Comparison of ENCODE assay signal across 8 cellular contexts in the genomic region with DNA sequence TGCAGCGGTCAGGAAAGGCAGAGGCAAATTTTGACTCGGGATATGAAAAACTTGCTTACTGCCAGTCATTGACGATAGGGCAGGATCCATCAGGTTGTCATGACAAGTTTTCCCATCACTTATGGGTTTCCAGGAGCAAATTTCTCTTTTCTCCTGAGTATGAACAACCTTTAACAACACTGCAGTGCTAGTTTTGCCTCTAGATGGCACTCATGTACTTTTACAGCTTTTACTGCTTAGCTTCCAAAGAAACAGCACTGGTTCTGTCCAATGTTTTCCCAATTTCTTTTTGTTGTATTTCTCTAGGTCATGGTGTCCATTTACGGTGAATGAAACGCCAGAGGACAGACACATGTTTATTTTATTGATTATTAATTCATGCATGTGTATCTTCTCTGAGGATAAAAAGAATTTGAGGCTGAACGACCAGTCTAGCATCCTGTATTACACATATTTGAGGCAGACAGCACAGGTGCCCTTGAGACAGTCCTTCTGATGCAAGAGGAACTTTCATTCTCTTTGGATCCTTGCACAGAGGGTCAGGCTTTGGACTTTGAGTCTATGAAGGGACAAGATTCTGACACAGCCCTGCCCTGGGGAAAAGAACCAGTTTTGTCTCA.
DNase-seq lines count a peak whose midpoint lies in the region; ATAC-seq, FAIRE-seq and TF ChIP-seq lines count a peak whose summit lies in the region.

No MANE protein-coding gene starts in this region.

- no peak overlapping the region for H3K27ac Mint-ChIP-seq in activated naive CD4-positive, alpha-beta T cell treated with anti-CD3 and anti-CD28 coated beads, Interleukin-2, amount 50 U/mL, for 72 hours

- H3K9me3 ChIP-seq in prostate gland: no peaks in the 10 kb centered on the region
- no peaks in the 10 kb centered on the region for H3K9me3 ChIP-seq in MG63

- peak; percentile 90 for ATAC-seq in SK-N-SH treated with all-trans-retinoic acid at 6 μM for 48 hours
- ATAC-seq in activated naive CD4-positive, alpha-beta T cell treated with anti-CD3 and anti-CD28 coated beads, Interleukin-2, amount 50 U/mL, for 72 hours: no peak

- H3K27ac ChIP-seq in prostate gland: no peak overlapping the region

- H3K36me3 ChIP-seq in prostate gland (no peaks in the 10 kb centered on the region), MG63 (no peaks in the 10 kb centered on the region)

- peak; percentile 58 for DNase-seq in A172 (ENCODE audit: low spot score)
- DNase-seq in GM10248 (ENCODE audit: extremely low spot score): no peak
- DNase-seq in NCI-H1092 (lab: John Stamatoyannopoulos, UW): peak; percentile 30
- peak in 1 of 2 donors; percentile 25 for DNase-seq in frontal cortex (ENCODE audit: low spot score in 2 of 2)
- DNase-seq in prostate gland (ENCODE audit: low spot score): peak; percentile 37
- no peak for DNase-seq in MG63
- no peak for DNase-seq in activated naive CD4-positive, alpha-beta T cell treated with anti-CD3 and anti-CD28 coated beads, Interleukin-2, amount 50 U/mL, for 72 hours (ENCODE audit: low spot score in 2 of 2)

- H3K27me3 ChIP-seq in prostate gland (replicated peaks; ENCODE audit: insufficient read depth): no peaks in the 10 kb centered on the region
- peaks cover 4% of the 10 kb centered on the region; the same call in 1 of the 2 replicates for H3K27me3 ChIP-seq in MG63

- CTCF ChIA-PET in GM10248 (lab: Yijun Ruan, JAX): interaction anchor here (1.2 to 2.6 kb wide), 12 partner anchors 8 to 586 kb away, joined by 3 to 77 read pairs (median 4); no protein-coding TSS in a partner anchor

- intact Hi-C loops in prostate gland (cut with DNase I): loop anchor here (2.0 kb wide), 1 partner anchor 93 kb away; no protein-coding TSS in a partner anchor

- H3K4me1 ChIP-seq in prostate gland (replicated peaks): no peaks in the 10 kb centered on the region

- H3K36me3 Mint-ChIP-seq in activated naive CD4-positive, alpha-beta T cell treated with anti-CD3 and anti-CD28 coated beads, Interleukin-2, amount 50 U/mL, for 72 hours: no peaks in the 10 kb centered on the region

- no peaks in the 10 kb centered on the region for H3K9me3 Mint-ChIP-seq in activated naive CD4-positive, alpha-beta T cell treated with anti-CD3 and anti-CD28 coated beads, Interleukin-2, amount 50 U/mL, for 72 hours

- peak; percentile 74 for TF ChIP-seq CTCF in GM10248 (IDR thresholded peaks at IDR 0.05; ENCODE audit: control extremely low read depth, extremely low read depth, low read depth, missing control alignments)
- peak; percentile 18 to 80 (median 76) for TF ChIP-seq CTCF in prostate gland (IDR thresholded peaks at IDR 0.05)

- TF ChIP-seq POLR2A in prostate gland (IDR thresholded peaks at IDR 0.05): no peak

- H3K4me3 ChIP-seq in prostate gland (no peak overlapping the region), MG63 (no peak overlapping the region)

- WGBS in prostate gland: 18% methylated on average over 6 of the region's 6 CpGs

- POLR2A ChIA-PET in GM10248 (lab: Yijun Ruan, JAX): no interaction called here

- FAIRE-seq in frontal cortex (lab: Jason Lieb, UNC): peak; percentile 44

TF ChIP-seq in SK-N-SH treated with all-trans-retinoic acid at 6 μM for 48 hours, 23 proteins besides CTCF, POLR2A, EP300 and RAD21:
- no peak for TF ChIP-seq ZNF8 (CRISPR knock-in tag; IDR thresholded peaks at IDR 0.05)
- TF ChIP-seq BACH2 (CRISPR knock-in tag; IDR thresholded peaks at IDR 0.05; ENCODE audit: borderline replicate concordance): no peak
- TF ChIP-seq ARNTL (CRISPR knock-in tag; IDR thresholded peaks at IDR 0.05; ENCODE audit: borderline replicate concordance, low read depth): no peak
- TF ChIP-seq ZFP30 (CRISPR knock-in tag; IDR thresholded peaks at IDR 0.05): no peak
- TF ChIP-seq RARB (CRISPR knock-in tag; IDR thresholded peaks at IDR 0.05): no peak
- no peak for TF ChIP-seq SNAI2 (CRISPR knock-in tag; IDR thresholded peaks at IDR 0.05)

Comparison
In these comparisons a context has a peak if more than half of its experiments do, and no peak if none do; other contexts are left out.
1. DNase-seq: peak in A172 (single experiment), NCI-H1092 (single experiment) and prostate gland (single experiment); none in GM10248 (single experiment), MG63 (single experiment) and activated naive CD4-positive, alpha-beta T cell treated with anti-CD3 and anti-CD28 coated beads, Interleukin-2, amount 50 U/mL, for 72 hours (0 of 2).